ENCODE assay signal across 26 cellular contexts in genomic region chr2:113285816-113286215, GRCh38. TPM values are rescaled to one million over a fixed set of nuclear protein-coding genes. Genes with fewer than 3 reads are reported as not detected.
"Had no signal": no experiment of that assay in that cellular context is flagged by ENCODE, and none has a peak within 500 bp of the region (broad histone marks: within the 10 kb centered on the region; RNA-seq: fewer than 3 reads in every experiment).

No MANE protein-coding gene starts in this region.

- H3K4me3 ChIP-seq: hepatocyte, right lobe of liver, smooth muscle cell, testis, vagina had no signal

- H3K27me3 ChIP-seq: hepatocyte, right lobe of liver, testis, vagina had no signal

- H3K9me3 Mint-ChIP-seq: activated naive CD8-positive, alpha-beta T cell treated with anti-CD3 and anti-CD28 coated beads, Interleukin-2, amount 50 U/mL, for 24 hours; dendritic cell treated with granulocyte-macrophage colony-stimulating factor and Interleukin-4, amounts not matched to agents 40 ng/mL and 50 ng/mL, for 4 days; immature natural killer cell; nephron progenitor cell; stimulated activated naive B cell treated with anti-CD40 and anti-IgM and Interleukin-4, amounts not matched to agents 10 μg/mL and 1 μg/mL and 100 μg/mL, for 72 hours; type B pancreatic cell had no signal

- H3K36me3 Mint-ChIP-seq: brain; immature natural killer cell; stimulated activated naive B cell treated with anti-CD40 and anti-IgM and Interleukin-4, amounts not matched to agents 10 μg/mL and 1 μg/mL and 100 μg/mL, for 72 hours; type B pancreatic cell had no signal

- DNase-seq: activated CD4-positive, alpha-beta T cell treated with anti-CD3 and anti-CD28 coated beads for 36 hours; activated CD4-positive, alpha-beta T cell treated with anti-CD3 and anti-CD28 coated beads, Interleukin-2, amount 50 U/mL, for 4 hours; activated gamma-delta T cell; activated naive CD4-positive, alpha-beta T cell treated with anti-CD3 and anti-CD28 coated beads, Interleukin-2, amount 50 U/mL, for 16 hours; activated naive CD8-positive, alpha-beta T cell treated with anti-CD3 and anti-CD28 coated beads, Interleukin-2, amount 50 U/mL, for 24 hours; activated T-cell treated with anti-CD3 and anti-CD28 coated beads, Interleukin-2, amount 50 U/mL, for 48 hours; effector CD4-positive, alpha-beta T cell; erythroblast; foreskin melanocyte; glutamatergic neuron; immature natural killer cell; left ventricle myocardium superior; nephron progenitor cell; right lobe of liver; stimulated activated CD4-positive, alpha-beta T cell treated with anti-CD3 and anti-CD28 coated beads, Interleukin-15, amount 100 ng/mL, for 24 hours; stimulated activated CD8-positive, alpha-beta memory T cell treated with anti-CD3 and anti-CD28 coated beads, Interleukin-4, amount 100 ng/mL, for 48 hours; stimulated activated naive B cell treated with anti-CD40 and anti-IgM and Interleukin-4, amounts not matched to agents 10 μg/mL and 1 μg/mL and 100 μg/mL, for 72 hours; T-helper 9 cell; testis had no signal

- H3K27ac Mint-ChIP-seq: activated CD4-positive, alpha-beta T cell treated with anti-CD3 and anti-CD28 coated beads for 36 hours; activated naive CD8-positive, alpha-beta T cell treated with anti-CD3 and anti-CD28 coated beads, Interleukin-2, amount 50 U/mL, for 24 hours; dendritic cell treated with granulocyte-macrophage colony-stimulating factor and Interleukin-4, amounts not matched to agents 40 ng/mL and 50 ng/mL, for 4 days; immature natural killer cell; nephron progenitor cell; stimulated activated naive B cell treated with anti-CD40 and anti-IgM and Interleukin-4, amounts not matched to agents 10 μg/mL and 1 μg/mL and 100 μg/mL, for 72 hours; type B pancreatic cell had no signal

- H3K9ac ChIP-seq: parathyroid adenoma had no signal

- H3K36me3 ChIP-seq: right lobe of liver, vagina had no signal

- H3K4me1 Mint-ChIP-seq: activated CD4-positive, alpha-beta T cell treated with anti-CD3 and anti-CD28 coated beads for 36 hours; activated naive CD8-positive, alpha-beta T cell treated with anti-CD3 and anti-CD28 coated beads, Interleukin-2, amount 50 U/mL, for 24 hours; immature natural killer cell; stimulated activated naive B cell treated with anti-CD40 and anti-IgM and Interleukin-4, amounts not matched to agents 10 μg/mL and 1 μg/mL and 100 μg/mL, for 72 hours had no signal

- H3K4me3 Mint-ChIP-seq: activated CD4-positive, alpha-beta T cell treated with anti-CD3 and anti-CD28 coated beads for 36 hours; activated naive CD8-positive, alpha-beta T cell treated with anti-CD3 and anti-CD28 coated beads, Interleukin-2, amount 50 U/mL, for 24 hours; brain; dendritic cell treated with granulocyte-macrophage colony-stimulating factor and Interleukin-4, amounts not matched to agents 40 ng/mL and 50 ng/mL, for 4 days; immature natural killer cell; nephron progenitor cell; stimulated activated naive B cell treated with anti-CD40 and anti-IgM and Interleukin-4, amounts not matched to agents 10 μg/mL and 1 μg/mL and 100 μg/mL, for 72 hours; type B pancreatic cell had no signal

- H2AFZ ChIP-seq: hepatocyte, parathyroid adenoma had no signal

- ATAC-seq: activated CD4-positive, alpha-beta T cell treated with anti-CD3 and anti-CD28 coated beads for 36 hours; activated naive CD8-positive, alpha-beta T cell treated with anti-CD3 and anti-CD28 coated beads, Interleukin-2, amount 50 U/mL, for 24 hours; left ventricle myocardium superior; right lobe of liver; stimulated activated naive B cell treated with anti-CD40 and anti-IgM and Interleukin-4, amounts not matched to agents 10 μg/mL and 1 μg/mL and 100 μg/mL, for 72 hours had no signal

- H3K4me1 ChIP-seq: parathyroid adenoma, testis had no signal

- H3K79me2 ChIP-seq: hepatocyte, parathyroid adenoma had no signal

- H3K9me3 ChIP-seq: right lobe of liver, testis, vagina had no signal

- H3K4me2 ChIP-seq: hepatocyte had no signal

- H3K27ac ChIP-seq: hepatocyte, parathyroid adenoma, testis, vagina had no signal

RNA-seq across cellular contexts. Expression of gene PAX8, which starts 7.1 kb away (rescaled TPM):
- total RNA-seq: hepatocyte, smooth muscle cell had no signal
- polyA plus RNA-seq: smooth muscle cell had no signal
